22 cellular contexts compared by ENCODE assay signal in the genomic region with DNA sequence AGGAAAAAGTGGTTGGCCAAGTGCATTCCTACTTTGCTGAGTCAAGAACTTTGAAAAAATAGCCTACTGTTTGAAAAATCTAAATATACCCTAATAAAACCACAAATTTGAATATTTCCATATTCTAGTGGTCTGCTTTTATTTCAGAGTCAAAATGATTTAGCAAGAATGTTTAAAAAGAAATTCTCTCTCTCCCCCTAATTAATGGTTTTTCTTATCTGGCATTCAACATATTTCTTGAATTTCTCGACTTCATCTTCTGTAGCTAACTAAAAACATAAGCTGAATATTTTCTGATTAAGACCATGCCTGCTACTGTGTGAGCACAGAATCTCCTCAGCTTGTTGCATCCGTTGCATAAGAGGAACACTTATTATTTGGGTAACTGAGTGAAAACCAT.
DNase-seq lines count a peak whose midpoint lies in the region; ATAC-seq and TF ChIP-seq lines count a peak whose summit lies in the region.
"Had no signal": no experiment of that assay in that cellular context is flagged by ENCODE, and none has a peak within 500 bp of the region (broad histone marks: within the 10 kb centered on the region; RNA-seq: fewer than 3 reads in every experiment).

No MANE protein-coding gene starts in this region.

- H3K4me1 ChIP-seq in PC-3 (ENCODE audit: insufficient read depth, low read length) = peaks cover 13% of the 10 kb centered on the region
- H3K4me1 ChIP-seq: A549, Caco-2 had no signal

- H3K9me3 ChIP-seq in PC-3 (ENCODE audit: low read length) = no peaks in the 10 kb centered on the region
- H3K9me3 ChIP-seq: Caco-2 had no signal

- H3K4me3 ChIP-seq in AG10803 (ENCODE audit: low read length) = no peak overlapping the region
- no peak overlapping the region for H3K4me3 ChIP-seq in astrocyte of the cerebellum (ENCODE audit: low read depth, low read length)
- H3K4me3 ChIP-seq in fibroblast of the aortic adventitia (ENCODE audit: low read depth, low read length) = no peak overlapping the region
- no peak overlapping the region for H3K4me3 ChIP-seq in PC-3 (ENCODE audit: low read length)
- H3K4me3 ChIP-seq: A549, GM12878, PC-9 had no signal

- ATAC-seq in PC-3 (no peak), HG03520 (IDR thresholded peaks at IDR 0.05; ENCODE audit: unreplicated experiment) (no peak)
- ATAC-seq in stimulated activated effector memory CD8-positive, alpha-beta T cell treated with anti-CD3 and anti-CD28 coated beads, Interleukin-12 subunit alpha, Interleukin-12 subunit beta, amount 100 ng/mL, for 72 hours = no peak
- ATAC-seq: A549, GM12878 had no signal

- in situ Hi-C loops in astrocyte of the cerebellum (cut with HindIII; ENCODE audit: low sequenced_read_pairs) = no loop called here

- H4K20me1 ChIP-seq in PC-3 (ENCODE audit: low read length) = no peaks in the 10 kb centered on the region

- TF ChIP-seq CTCF in AG10803 (conservative IDR thresholded peaks at IDR 0.05; ENCODE audit: low read length) (no peak), astrocyte of the cerebellum (IDR thresholded peaks at IDR 0.05; ENCODE audit: low read depth, low read length, missing control alignments) (no peak), fibroblast of the aortic adventitia (IDR thresholded peaks at IDR 0.05; ENCODE audit: insufficient read depth, low read length) (no peak), PC-3 (conservative IDR thresholded peaks at IDR 0.05; ENCODE audit: low read depth, low read length) (no peak), nephron progenitor cell (IDR thresholded peaks at IDR 0.05) (no peak)

- no peaks in the 10 kb centered on the region for H3F3A ChIP-seq in PC-3 (ENCODE audit: low read length, unreplicated experiment)

- H3K36me3 Mint-ChIP-seq in nephron progenitor cell (ENCODE audit: low read depth) = peaks cover 22% of the 10 kb centered on the region
- no peaks in the 10 kb centered on the region for H3K36me3 Mint-ChIP-seq in stimulated activated effector memory CD8-positive, alpha-beta T cell treated with anti-CD3 and anti-CD28 coated beads, Interleukin-12 subunit alpha, Interleukin-12 subunit beta, amount 100 ng/mL, for 72 hours

- intact Hi-C loops in PC-3 (cut with micrococcal nuclease) = no loop called here

- POLR2A ChIA-PET in PC-3 (lab: Charles Lee; ENCODE audit: unreplicated experiment) = no interaction called here

- H3K9ac ChIP-seq in PC-3 (ENCODE audit: low read length) = no peak overlapping the region

- CTCF ChIA-PET in PC-3 (lab: Charles Lee) = no interaction called here

- H3K27ac Mint-ChIP-seq in nephron progenitor cell = no peak overlapping the region
- no peak overlapping the region for H3K27ac Mint-ChIP-seq in stimulated activated effector memory CD8-positive, alpha-beta T cell treated with anti-CD3 and anti-CD28 coated beads, Interleukin-12 subunit alpha, Interleukin-12 subunit beta, amount 100 ng/mL, for 72 hours
- H3K27ac Mint-ChIP-seq: B cell; CD4-positive, alpha-beta T cell had no signal

- H3K36me3 ChIP-seq in PC-3 (ENCODE audit: low read depth, low read length) = no peaks in the 10 kb centered on the region; the same call in 1 of the 2 replicates

- no peaks in the 10 kb centered on the region for H3K27me3 Mint-ChIP-seq in nephron progenitor cell (ENCODE audit: low read depth, poor library complexity)
- H3K27me3 Mint-ChIP-seq: B cell; CD4-positive, alpha-beta T cell had no signal

- peaks cover 45% of the 10 kb centered on the region for H3K9me3 Mint-ChIP-seq in nephron progenitor cell
- no peaks in the 10 kb centered on the region for H3K9me3 Mint-ChIP-seq in stimulated activated effector memory CD8-positive, alpha-beta T cell treated with anti-CD3 and anti-CD28 coated beads, Interleukin-12 subunit alpha, Interleukin-12 subunit beta, amount 100 ng/mL, for 72 hours
- H3K9me3 Mint-ChIP-seq: CD4-positive, alpha-beta T cell had no signal

- BruUV-seq in PC-3 (replicated peaks; lab: Mats Ljungman, UMichigan) = no TSS peak

- H2AFZ ChIP-seq in PC-3 (ENCODE audit: low read length) = no peak overlapping the region
- H2AFZ ChIP-seq: PC-9 had no signal

- no peaks in the 10 kb centered on the region for H3K9me2 ChIP-seq in PC-3 (replicated peaks; ENCODE audit: low read length)

- DNase-seq in AG10803 (ENCODE audit: low read depth) = peak; percentile 93
- DNase-seq in M059J (ENCODE audit: low read depth) = peak; percentile 30
- DNase-seq in astrocyte of the cerebellum (ENCODE audit: low read depth) = peak; percentile 56
- DNase-seq in fibroblast of the aortic adventitia (ENCODE audit: low read depth) = peak; percentile 40
- DNase-seq in PC-3 = no peak
- DNase-seq in nephron progenitor cell = no peak
- DNase-seq in stimulated activated effector memory CD8-positive, alpha-beta T cell treated with anti-CD3 and anti-CD28 coated beads, Interleukin-12 subunit alpha, Interleukin-12 subunit beta, amount 100 ng/mL, for 72 hours (ENCODE audit: low spot score in 2 of 2) = no peak
- DNase-seq: Caco-2; CD4-positive, alpha-beta T cell; GF-D8; GOT3; Kasumi-1; NCI-H1694 treated with DMSO at 0.1 percent for 48 hours; NCI-H2107; NCI-H510A; PC-9; SIG-M5 had no signal

- no peaks in the 10 kb centered on the region for H3K27me3 ChIP-seq in PC-3 (ENCODE audit: low read length)

- no peak overlapping the region for H3K27ac ChIP-seq in PC-3 (ENCODE audit: low read length)
- H3K27ac ChIP-seq: A549, PC-9, RWPE1 had no signal

- H3K4me2 ChIP-seq in PC-3 (ENCODE audit: low read length) = no peak overlapping the region
- H3K4me2 ChIP-seq: A549, PC-9 had no signal

- H3K79me2 ChIP-seq in PC-3 (ENCODE audit: low read length) = no peaks in the 10 kb centered on the region

- no peak overlapping the region for H3K4me3 Mint-ChIP-seq in nephron progenitor cell
- H3K4me3 Mint-ChIP-seq in stimulated activated effector memory CD8-positive, alpha-beta T cell treated with anti-CD3 and anti-CD28 coated beads, Interleukin-12 subunit alpha, Interleukin-12 subunit beta, amount 100 ng/mL, for 72 hours = no peak overlapping the region
- H3K4me3 Mint-ChIP-seq: B cell; CD4-positive, alpha-beta T cell had no signal

- peaks cover 22% of the 10 kb centered on the region for H3K4me1 Mint-ChIP-seq in nephron progenitor cell
- no peaks in the 10 kb centered on the region for H3K4me1 Mint-ChIP-seq in stimulated activated effector memory CD8-positive, alpha-beta T cell treated with anti-CD3 and anti-CD28 coated beads, Interleukin-12 subunit alpha, Interleukin-12 subunit beta, amount 100 ng/mL, for 72 hours

Comparison
In these comparisons a context has a peak if more than half of its experiments do, and no peak if none do; other contexts are left out.
1. DNase-seq: peak in AG10803 (single experiment), M059J (single experiment), astrocyte of the cerebellum (single experiment) and fibroblast of the aortic adventitia (single experiment); none in PC-3 (single experiment), nephron progenitor cell (single experiment) and stimulated activated effector memory CD8-positive, alpha-beta T cell treated with anti-CD3 and anti-CD28 coated beads, Interleukin-12 subunit alpha, Interleukin-12 subunit beta, amount 100 ng/mL, for 72 hours (0 of 2).